8 cellular contexts compared by ENCODE assay signal in the genomic region with DNA sequence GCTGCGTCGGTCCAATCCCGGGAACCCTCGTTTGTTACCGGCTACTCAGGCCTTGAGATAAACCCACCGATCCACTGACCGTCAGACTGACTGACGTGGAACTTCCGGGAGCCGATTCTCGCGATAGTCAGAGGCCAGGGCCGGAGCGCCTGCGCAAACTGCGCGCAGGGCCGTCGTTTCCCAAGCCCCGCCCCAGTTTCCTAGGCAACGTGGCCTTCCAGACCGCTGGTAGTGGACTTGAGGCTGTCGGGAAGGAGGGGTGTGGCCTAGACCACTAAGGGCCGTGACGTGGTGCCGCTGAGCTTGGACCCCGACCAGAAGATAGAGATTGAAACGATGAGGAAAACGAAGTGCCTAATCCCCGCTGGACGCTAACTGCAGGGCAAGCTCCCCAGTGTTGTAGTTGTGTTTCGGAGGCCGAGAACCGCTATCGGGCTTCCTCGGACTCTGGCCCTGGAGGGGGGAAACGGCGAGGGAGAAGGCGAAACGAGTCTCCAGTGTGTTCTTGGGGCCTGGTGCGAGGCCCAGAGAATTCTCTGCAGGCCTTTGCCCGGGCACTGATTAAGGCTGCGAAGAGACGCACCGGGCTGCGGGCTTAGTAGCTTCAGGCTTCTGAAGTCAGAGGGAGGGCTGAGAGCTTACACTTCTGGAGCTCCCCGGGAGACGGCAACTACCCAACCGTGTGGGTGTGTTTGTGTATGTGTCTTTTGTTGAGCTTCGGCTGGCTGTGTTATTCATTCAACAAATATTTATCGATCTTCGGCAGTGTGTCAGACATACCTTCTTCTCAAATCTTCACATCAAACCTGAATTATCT.
DNase-seq lines count a peak whose midpoint lies in the region; ATAC-seq lines count a peak whose summit lies in the region.

A gene (minus strand): TSS at position 96 of the 817 bp plus-strand sequence. CDS start 97 bp downstream, outside the sequence.

- ATAC-seq in GM19372 (IDR thresholded peaks at IDR 0.05; ENCODE audit: low read depth, unreplicated experiment) (peak; percentile 98), HG03558 (IDR thresholded peaks at IDR 0.05; ENCODE audit: extremely low read depth, unreplicated experiment) (peak; percentile 95)

- DNase-seq in C1 segment of cervical spinal cord (lab: John Stamatoyannopoulos, UW) (peak; percentile 86 to 99 (median 97)), NCI-H748 treated with DMSO at 0.1 percent for 48 hours (lab: John Stamatoyannopoulos, UW) (peak; percentile 87), dedifferentiated amniotic fluid mesenchymal stem cell (ENCODE audit: extremely low spot score) (peak; percentile 99), left kidney (ENCODE audit: low read depth, low spot score) (peak; percentile 100)
- peak; percentile 90 to 95 for DNase-seq in activated CD4-positive, alpha-beta T cell treated with anti-CD3 and anti-CD28 coated beads, Interleukin-2, amount 50 U/mL, for 24 hours (ENCODE audit: low read depth in 1 of 2, low spot score in 1 of 2)
- DNase-seq in stimulated activated CD4-positive, alpha-beta T cell treated with anti-CD3 and anti-CD28 coated beads, Interleukin-2, amount 100 ng/mL, for 24 hours, result peak; percentile 98 to 99

Comparison
In these comparisons a context has a peak if more than half of its experiments do, and no peak if none do; other contexts are left out.
1. Peak in every context shown above with its lines: DNase-seq and ATAC-seq.